ENCODE assay signal across 21 cellular contexts in the genomic region with DNA sequence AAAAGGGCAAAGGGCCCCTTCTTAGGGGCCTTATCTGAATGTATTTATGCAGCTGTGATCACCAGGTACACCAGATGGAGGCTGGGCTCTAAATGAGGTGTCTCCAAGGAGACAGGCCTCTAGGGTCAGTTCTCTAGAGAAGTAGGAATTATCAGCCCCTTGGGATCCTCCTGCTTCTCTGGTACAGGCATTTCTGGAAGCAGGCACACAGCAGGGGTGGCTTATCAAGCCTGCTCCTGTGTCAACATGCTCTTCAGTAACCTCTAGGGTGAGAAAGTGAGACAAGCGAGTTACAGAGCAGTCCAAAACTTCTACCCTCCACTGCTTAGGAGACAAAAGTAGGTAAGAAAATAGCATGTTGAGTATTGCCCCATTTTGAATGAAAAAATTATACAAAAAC. TPM values are rescaled to one million over a fixed set of nuclear protein-coding genes. Genes with fewer than 3 reads are reported as not detected.
DNase-seq lines count a peak whose midpoint lies in the region; ATAC-seq and TF ChIP-seq lines count a peak whose summit lies in the region.
"Had no signal": no experiment of that assay in that cellular context is flagged by ENCODE, and none has a peak within 500 bp of the region (broad histone marks: within the 10 kb centered on the region; RNA-seq: fewer than 3 reads in every experiment).

No MANE protein-coding gene starts in this region.

- H3K36me3 ChIP-seq in BE2C = no peaks in the 10 kb centered on the region
- H3K36me3 ChIP-seq in transverse colon = peaks cover 0 to 13% (median 0%) of the 10 kb centered on the region in 4 donors
- peaks cover 13% of the 10 kb centered on the region for H3K36me3 ChIP-seq in H7 (replicated peaks; ENCODE audit: control insufficient read depth, insufficient read depth, low read length)
- H3K36me3 ChIP-seq: uterus had no signal

- peak; percentile 74 for ATAC-seq in left ventricle myocardium superior
- ATAC-seq in CD4-positive, alpha-beta T cell (ENCODE audit: poor library complexity) = no peak
- ATAC-seq: sciatic nerve; stimulated activated naive CD8-positive, alpha-beta T cell treated with anti-CD3 and anti-CD28 coated beads, Interleukin-15, amount 100 ng/mL, for 72 hours had no signal

- CTCF ChIA-PET in CD4-positive, alpha-beta T cell (lab: Charles Lee) = no interaction called here

- H3K27me3 ChIP-seq in BE2C (no peaks in the 10 kb centered on the region), transverse colon (no peaks in the 10 kb centered on the region), H7 (ENCODE audit: control insufficient read depth, insufficient read depth, low read length) (no peaks in the 10 kb centered on the region)
- no peaks in the 10 kb centered on the region for H3K27me3 ChIP-seq in CD4-positive, alpha-beta T cell (ENCODE audit: control insufficient read depth, insufficient read depth, low read length)
- H3K27me3 ChIP-seq: uterus had no signal

- H3K36me3 Mint-ChIP-seq in CD4-positive, alpha-beta T cell (ENCODE audit: low read depth) = peaks cover 62% of the 10 kb centered on the region
- peaks cover 30% of the 10 kb centered on the region for H3K36me3 Mint-ChIP-seq in type B pancreatic cell

- H3K27ac Mint-ChIP-seq in CD4-positive, alpha-beta T cell = no peak overlapping the region
- H3K27ac Mint-ChIP-seq in type B pancreatic cell = no peak overlapping the region
- H3K27ac Mint-ChIP-seq: stimulated activated naive CD8-positive, alpha-beta T cell treated with anti-CD3 and anti-CD28 coated beads, Interleukin-15, amount 100 ng/mL, for 72 hours had no signal

- no peaks in the 10 kb centered on the region for H3K9me3 ChIP-seq in BE2C
- H3K9me3 ChIP-seq in transverse colon = no peaks in the 10 kb centered on the region
- no peaks in the 10 kb centered on the region for H3K9me3 ChIP-seq in CD4-positive, alpha-beta T cell (ENCODE audit: control insufficient read depth, low read length)
- H3K9me3 ChIP-seq: HAP-1, uterus had no signal

- intact Hi-C loops in left ventricle myocardium superior (cut with micrococcal nuclease) = no loop called here
- intact Hi-C loops in transverse colon (cut with DNase I; ENCODE audit: low total_unique reads) = no loop called here
- intact Hi-C loops in CD4-positive, alpha-beta T cell (cut with DNase I, micrococcal nuclease) = no loop called here

- peaks cover 13% of the 10 kb centered on the region for H3K4me1 Mint-ChIP-seq in CD4-positive, alpha-beta T cell (ENCODE audit: low read depth)
- H3K4me1 Mint-ChIP-seq in type B pancreatic cell (ENCODE audit: unreplicated experiment) = peaks cover 9% of the 10 kb centered on the region

- no peak for TF ChIP-seq POLR2A in transverse colon (IDR thresholded peaks at IDR 0.05)

- POLR2A ChIA-PET in CD4-positive, alpha-beta T cell (lab: Charles Lee) = interaction anchor here (1.6 kb wide), 1 partner anchor 15 kb away, joined by 3 read pairs; no protein-coding TSS in a partner anchor

- no peak overlapping the region for H3K27ac ChIP-seq in transverse colon
- no peak overlapping the region for H3K27ac ChIP-seq in CD4-positive, alpha-beta T cell (ENCODE audit: low read depth, low read length)
- H3K27ac ChIP-seq: HL-60, uterus had no signal

- no peaks in the 10 kb centered on the region for H3K27me3 Mint-ChIP-seq in CD4-positive, alpha-beta T cell
- no peaks in the 10 kb centered on the region for H3K27me3 Mint-ChIP-seq in type B pancreatic cell
- H3K27me3 Mint-ChIP-seq: CD8-positive, alpha-beta memory T cell; stimulated activated naive CD8-positive, alpha-beta T cell treated with anti-CD3 and anti-CD28 coated beads, Interleukin-15, amount 100 ng/mL, for 72 hours had no signal

- peak; percentile 14 for DNase-seq in BE2C
- DNase-seq in NCI-H1092 treated with DMSO at 0.1 percent for 48 hours (lab: John Stamatoyannopoulos, UW) = peak; percentile 13
- peak; percentile 99 for DNase-seq in NCI-H69 (lab: John Stamatoyannopoulos, UW)
- no peak for DNase-seq in left ventricle myocardium superior
- no peak for DNase-seq in transverse colon
- no peak for DNase-seq in H7
- DNase-seq in CD4-positive, alpha-beta T cell = no peak
- DNase-seq in type B pancreatic cell (ENCODE audit: extremely low spot score, unreplicated experiment) = no peak
- DNase-seq: activated CD4-positive, alpha-beta T cell treated with anti-CD3 and anti-CD28 coated beads, Interleukin-2, amount 50 U/mL, for 4 hours; activated naive CD4-positive, alpha-beta T cell treated with Interleukin-2 at 50 U/mL for 16 hours; aorta; CD8-positive, alpha-beta memory T cell; occipital lobe; SHP77; stimulated activated CD4-positive, alpha-beta T cell treated with anti-CD3 and anti-CD28 coated beads, Interleukin-1b, Interleukin-23, amount 100 ng/mL, for 48 hours; stimulated activated naive CD8-positive, alpha-beta T cell treated with anti-CD3 and anti-CD28 coated beads, Interleukin-15, amount 100 ng/mL, for 72 hours; T-helper 1 cell; uterus had no signal

- H3K4me3 ChIP-seq in BE2C (ENCODE audit: low read depth, low read length) (no peak overlapping the region), transverse colon (no peak overlapping the region), H7 (ENCODE audit: insufficient read depth, low read depth, low read length) (no peak overlapping the region)
- H3K4me3 ChIP-seq: HAP-1, uterus had no signal

- 0 to 100% methylated on average over 1 of the region's 1 CpG for WGBS in transverse colon (ENCODE audit: low coverage in 1 of 2), 2 donors

- in situ Hi-C loops in transverse colon (cut with MboI; ENCODE audit: low pct_ligation_motif_present in 1 of 4, low pct_unique_long_range_greater_than_20kb in 1 of 4, low sequenced_read_pairs in 3 of 4) = no loop called here

- H3K4me3 Mint-ChIP-seq in CD4-positive, alpha-beta T cell = no peak overlapping the region
- no peak overlapping the region for H3K4me3 Mint-ChIP-seq in type B pancreatic cell
- H3K4me3 Mint-ChIP-seq: CD8-positive, alpha-beta memory T cell; stimulated activated naive CD8-positive, alpha-beta T cell treated with anti-CD3 and anti-CD28 coated beads, Interleukin-15, amount 100 ng/mL, for 72 hours had no signal

- no peak for TF ChIP-seq CTCF in BE2C (IDR thresholded peaks at IDR 0.05; ENCODE audit: low read depth, low read length)
- no peak for TF ChIP-seq CTCF in transverse colon (IDR thresholded peaks at IDR 0.05)
- no peak for TF ChIP-seq CTCF in CD4-positive, alpha-beta T cell (IDR thresholded peaks at IDR 0.05)
- no peak for TF ChIP-seq CTCF in type B pancreatic cell (conservative IDR thresholded peaks at IDR 0.05)

- H3K4me1 ChIP-seq in BE2C (no peaks in the 10 kb centered on the region), transverse colon (no peaks in the 10 kb centered on the region)
- H3K4me1 ChIP-seq: HAP-1, uterus had no signal

- no peak for TF ChIP-seq EP300 in transverse colon (IDR thresholded peaks at IDR 0.05; ENCODE audit: low read depth)

- no peaks in the 10 kb centered on the region for H3K9me3 Mint-ChIP-seq in CD4-positive, alpha-beta T cell
- H3K9me3 Mint-ChIP-seq in type B pancreatic cell = no peaks in the 10 kb centered on the region
- H3K9me3 Mint-ChIP-seq: CD8-positive, alpha-beta memory T cell; stimulated activated naive CD8-positive, alpha-beta T cell treated with anti-CD3 and anti-CD28 coated beads, Interleukin-15, amount 100 ng/mL, for 72 hours had no signal

RNA-seq across cellular contexts. Expression of a gene that starts 13.8 kb away (rescaled TPM):
- 38.6 TPM for polyA plus RNA-seq in BE2C (2012; ENCODE audit: insufficient read depth, insufficient read length, low read depth)
- 25.1 TPM for total RNA-seq in left ventricle myocardium superior
- 100 to 1,000 TPM in 2 of 4 donors, 10 to 100 TPM in 2; 53.7 to 130 (median 95.6) TPM for total RNA-seq in transverse colon
- total RNA-seq in H7 (2014; rRNA removed; shearing (Covaris generic)) = 146 and 151 TPM in 2 replicates
- 10 to 100 TPM; 16.4 to 19.0 TPM for total RNA-seq in CD4-positive, alpha-beta T cell
- total RNA-seq in type B pancreatic cell (ENCODE audit: low replicate concordance) = 94.5 and 121 TPM in 2 replicates

RNA-seq across cellular contexts. Expression of a gene that starts 13.9 kb away (rescaled TPM):
- polyA plus RNA-seq in BE2C (2012; ENCODE audit: insufficient read depth, insufficient read length, low read depth) = 1.0 TPM
- total RNA-seq in left ventricle myocardium superior (3.4 TPM), transverse colon (10 to 100 TPM in 2 of 4 donors, 1 to 10 TPM in 2; 3.6 to 14.3 (median 11.3) TPM), type B pancreatic cell (ENCODE audit: low replicate concordance) (6.1 and 11.6 TPM in 2 replicates)
- total RNA-seq in H7 (2014; rRNA removed; shearing (Covaris generic)) = 2.8 and 6.1 TPM in 2 replicates
- 1 to 10 TPM; 8.7 to 9.4 TPM for total RNA-seq in CD4-positive, alpha-beta T cell

Comparison
In these comparisons a context has a peak if more than half of its experiments do, and no peak if none do; other contexts are left out.
1. DNase-seq: peak in BE2C (single experiment), NCI-H1092 treated with DMSO at 0.1 percent for 48 hours (single experiment) and NCI-H69 (single experiment); none in left ventricle myocardium superior (single experiment), transverse colon (single experiment), H7 (single experiment), CD4-positive, alpha-beta T cell (0 of 10) and type B pancreatic cell (single experiment).